In the genomic region with DNA sequence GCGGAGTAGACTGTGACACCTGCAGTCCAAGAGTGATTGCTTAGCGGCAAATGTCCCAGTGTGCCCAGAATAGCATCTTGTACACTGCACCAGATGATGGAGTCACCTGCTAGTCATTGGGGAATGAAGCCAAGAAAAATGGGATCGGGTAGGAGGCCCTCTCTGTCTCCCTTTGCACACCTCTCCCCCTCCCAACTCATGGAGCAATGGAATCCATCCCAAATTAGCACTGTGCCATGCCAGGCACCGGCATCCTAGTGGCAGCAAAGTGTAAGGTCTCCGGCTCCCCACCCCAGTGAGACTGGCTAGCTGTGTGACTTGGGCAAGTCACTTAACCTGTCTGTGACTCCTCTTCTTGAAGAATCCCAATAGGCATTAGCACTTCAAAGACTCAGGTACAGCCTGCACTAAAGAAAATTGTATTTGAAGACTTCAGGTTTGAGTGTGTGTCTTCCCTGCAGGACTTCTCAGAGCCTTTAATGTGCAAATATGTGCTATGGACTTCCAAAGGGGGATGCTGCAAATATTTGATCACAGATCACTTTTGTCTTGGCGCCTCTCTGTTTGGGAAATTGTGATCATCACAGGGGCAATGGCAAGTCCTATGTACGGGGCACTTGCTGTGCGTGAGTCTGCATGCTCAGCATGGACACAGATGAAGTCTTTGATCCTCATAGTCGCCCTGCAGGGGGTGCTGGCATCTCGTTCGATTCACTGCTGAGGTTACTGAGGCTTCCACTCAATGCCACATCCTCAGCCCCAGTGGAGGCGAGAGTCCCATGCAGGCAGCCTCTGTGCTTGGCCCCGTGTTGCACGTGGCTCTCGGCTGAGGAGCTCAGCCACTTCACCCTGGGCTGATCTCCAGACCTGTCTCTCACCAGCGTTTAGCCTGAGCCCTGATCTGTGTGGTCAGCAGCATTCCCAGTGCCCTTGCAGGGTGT, we compare ENCODE assay signal across 11 cellular contexts.
DNase-seq lines count a peak whose midpoint lies in the region; ATAC-seq and TF ChIP-seq lines count a peak whose summit lies in the region.
"Had no signal": no experiment of that assay in that cellular context is flagged by ENCODE, and none has a peak within 500 bp of the region (broad histone marks: within the 10 kb centered on the region; RNA-seq: fewer than 3 reads in every experiment).

No MANE protein-coding gene starts in this region.

- intact Hi-C loops in activated CD4-positive, alpha-beta T cell treated with anti-CD3 and anti-CD28 coated beads, Interleukin-2, amount 10 ng/mL, durations not matched to agents 24 days and 14 days (cut with micrococcal nuclease), result no loop called here

- in situ Hi-C loops in ACHN (cut with HindIII; ENCODE audit: low pct_ligation_motif_present, low pct_unique_long_range_greater_than_20kb, low sequenced_read_pairs), result no loop called here

- peak; percentile 38 for TF ChIP-seq CTCF in progenitor cell of endocrine pancreas (IDR thresholded peaks at IDR 0.05; ENCODE audit: unreplicated experiment)

- peaks cover 2% of the 10 kb centered on the region for H3K4me1 Mint-ChIP-seq in activated CD4-positive, alpha-beta T cell treated with anti-CD3 and anti-CD28 coated beads, Interleukin-2, amount 10 ng/mL, durations not matched to agents 24 days and 14 days
- peaks cover 5% of the 10 kb centered on the region for H3K4me1 Mint-ChIP-seq in progenitor cell of endocrine pancreas (ENCODE audit: low read depth)
- H3K4me1 Mint-ChIP-seq: CD4-positive, CD25-positive, alpha-beta regulatory T cell had no signal

- peak; percentile 79 for DNase-seq in activated CD4-positive, alpha-beta T cell treated with anti-CD3 and anti-CD28 coated beads, Interleukin-2, amount 10 ng/mL, durations not matched to agents 24 days and 14 days
- no peak for DNase-seq in activated CD4-positive, alpha-beta T cell treated with anti-CD3 and anti-CD28 coated beads for 4 hours
- peak; percentile 32 for DNase-seq in HT1080 (ENCODE audit: low read depth)
- peak; percentile 44 for DNase-seq in activated CD8-positive, alpha-beta memory T cell treated with anti-CD3 and anti-CD28 coated beads, Interleukin-2, amount 50 U/mL, for 48 hours
- DNase-seq in progenitor cell of endocrine pancreas (ENCODE audit: low spot score, unreplicated experiment), result no peak
- no peak for DNase-seq in ACHN
- DNase-seq in dermis blood vessel endothelial cell, result no peak
- DNase-seq: NCI-H1930 had no signal

- no peaks in the 10 kb centered on the region for H3K27me3 Mint-ChIP-seq in activated CD4-positive, alpha-beta T cell treated with anti-CD3 and anti-CD28 coated beads, Interleukin-2, amount 10 ng/mL, durations not matched to agents 24 days and 14 days
- peaks cover 51% of the 10 kb centered on the region for H3K27me3 Mint-ChIP-seq in progenitor cell of endocrine pancreas
- H3K27me3 Mint-ChIP-seq: CD4-positive, CD25-positive, alpha-beta regulatory T cell had no signal

- no peaks in the 10 kb centered on the region for H3K9me3 Mint-ChIP-seq in activated CD4-positive, alpha-beta T cell treated with anti-CD3 and anti-CD28 coated beads, Interleukin-2, amount 10 ng/mL, durations not matched to agents 24 days and 14 days
- no peaks in the 10 kb centered on the region for H3K9me3 Mint-ChIP-seq in progenitor cell of endocrine pancreas (ENCODE audit: low read depth)
- H3K9me3 Mint-ChIP-seq: T-helper 1 cell treated with Interleukin-12 subunit alpha and Interleukin-12 subunit beta and Interleukin-4 antibody, amounts not matched to agents 30 μg/mL and 1 μg/mL, for 36 hours had no signal

- ATAC-seq in GM21528 (IDR thresholded peaks at IDR 0.05; ENCODE audit: low FRiP score, unreplicated experiment), result no peak

- H3K27ac Mint-ChIP-seq in activated CD4-positive, alpha-beta T cell treated with anti-CD3 and anti-CD28 coated beads, Interleukin-2, amount 10 ng/mL, durations not matched to agents 24 days and 14 days, result no peak overlapping the region
- no peak overlapping the region for H3K27ac Mint-ChIP-seq in progenitor cell of endocrine pancreas
- H3K27ac Mint-ChIP-seq: CD4-positive, CD25-positive, alpha-beta regulatory T cell; T-helper 1 cell treated with Interleukin-12 subunit alpha and Interleukin-12 subunit beta and Interleukin-4 antibody, amounts not matched to agents 30 μg/mL and 1 μg/mL, for 36 hours had no signal

- no peaks in the 10 kb centered on the region for H3K36me3 Mint-ChIP-seq in activated CD4-positive, alpha-beta T cell treated with anti-CD3 and anti-CD28 coated beads, Interleukin-2, amount 10 ng/mL, durations not matched to agents 24 days and 14 days (ENCODE audit: low read depth)
- H3K36me3 Mint-ChIP-seq in progenitor cell of endocrine pancreas (ENCODE audit: insufficient read depth), result no peaks in the 10 kb centered on the region
- H3K36me3 Mint-ChIP-seq: CD4-positive, CD25-positive, alpha-beta regulatory T cell had no signal

- H3K4me3 Mint-ChIP-seq in activated CD4-positive, alpha-beta T cell treated with anti-CD3 and anti-CD28 coated beads, Interleukin-2, amount 10 ng/mL, durations not matched to agents 24 days and 14 days, result no peak overlapping the region
- no peak overlapping the region for H3K4me3 Mint-ChIP-seq in progenitor cell of endocrine pancreas (ENCODE audit: low read depth)
- H3K4me3 Mint-ChIP-seq: CD4-positive, CD25-positive, alpha-beta regulatory T cell; T-helper 1 cell treated with Interleukin-12 subunit alpha and Interleukin-12 subunit beta and Interleukin-4 antibody, amounts not matched to agents 30 μg/mL and 1 μg/mL, for 36 hours had no signal

Comparison
In these comparisons a context has a peak if more than half of its experiments do, and no peak if none do; other contexts are left out.
1. DNase-seq: peak in activated CD4-positive, alpha-beta T cell treated with anti-CD3 and anti-CD28 coated beads, Interleukin-2, amount 10 ng/mL, durations not matched to agents 24 days and 14 days (single experiment), HT1080 (single experiment) and activated CD8-positive, alpha-beta memory T cell treated with anti-CD3 and anti-CD28 coated beads, Interleukin-2, amount 50 U/mL, for 48 hours (single experiment); none in activated CD4-positive, alpha-beta T cell treated with anti-CD3 and anti-CD28 coated beads for 4 hours (0 of 2), progenitor cell of endocrine pancreas (single experiment), ACHN (single experiment) and dermis blood vessel endothelial cell (single experiment).